In the genomic region with DNA sequence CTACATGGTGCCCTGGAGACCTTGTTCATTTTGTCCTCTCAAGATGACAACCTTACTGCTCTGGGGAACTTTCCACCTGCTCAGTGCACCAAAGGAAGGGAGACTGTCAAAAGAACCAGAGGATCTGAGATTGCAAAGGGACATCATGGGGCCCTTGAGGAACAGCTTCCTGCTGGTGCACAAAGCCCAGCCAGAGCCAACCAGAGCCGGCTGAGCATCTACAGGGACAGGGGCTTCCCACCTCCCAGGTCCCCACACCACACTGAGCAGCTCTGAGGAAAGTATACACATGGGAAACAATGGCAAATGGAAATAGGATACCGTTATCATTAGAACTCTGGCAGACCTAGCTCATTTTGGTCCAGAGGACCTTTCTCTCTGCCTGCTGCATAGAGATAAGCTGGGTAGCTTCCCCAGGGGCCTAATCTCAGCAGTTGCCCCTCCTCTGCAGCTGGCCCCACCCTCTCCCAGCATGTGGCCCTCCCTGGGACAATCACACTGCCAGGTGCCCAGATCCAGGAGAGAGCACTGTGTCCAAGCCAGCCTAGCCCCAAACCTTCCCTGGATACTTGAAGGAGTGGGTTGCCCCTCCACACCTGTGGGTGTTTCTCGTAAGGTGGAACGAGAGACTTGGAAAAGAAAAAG, we compare ENCODE assay signal across 21 cellular contexts.
DNase-seq lines count a peak whose midpoint lies in the region; ATAC-seq and TF ChIP-seq lines count a peak whose summit lies in the region.
"Had no signal": no experiment of that assay in that cellular context is flagged by ENCODE, and none has a peak within 500 bp of the region (broad histone marks: within the 10 kb centered on the region; RNA-seq: fewer than 3 reads in every experiment).

No MANE protein-coding gene starts in this region.

- no peak for ATAC-seq in GM18861 (IDR thresholded peaks at IDR 0.05; ENCODE audit: unreplicated experiment)
- ATAC-seq in gastrocnemius medialis: no peak
- ATAC-seq: naive thymus-derived CD8-positive, alpha-beta T cell; Right ventricle myocardium inferior; stimulated activated effector memory CD8-positive, alpha-beta T cell treated with anti-CD3 and anti-CD28 coated beads, Interleukin-12 subunit alpha, Interleukin-12 subunit beta, amount 100 ng/mL, for 72 hours had no signal

- H3K9me3 ChIP-seq in BE2C: no peaks in the 10 kb centered on the region
- no peaks in the 10 kb centered on the region for H3K9me3 ChIP-seq in gastrocnemius medialis
- H3K9me3 ChIP-seq: Caco-2, esophagus squamous epithelium, prostate gland, thoracic aorta had no signal

- intact Hi-C loops in gastrocnemius medialis (cut with DNase I; ENCODE audit: low total_unique reads): no loop called here

- no peak overlapping the region for H3K27ac ChIP-seq in gastrocnemius medialis
- H3K27ac ChIP-seq: dorsolateral prefrontal cortex, esophagus squamous epithelium, prostate gland, thoracic aorta had no signal

- no peak for TF ChIP-seq POLR2A in gastrocnemius medialis (IDR thresholded peaks at IDR 0.05)

- H3K27me3 ChIP-seq in BE2C: no peaks in the 10 kb centered on the region
- no peaks in the 10 kb centered on the region for H3K27me3 ChIP-seq in H7 (ENCODE audit: control insufficient read depth, insufficient read depth, low read length)
- H3K27me3 ChIP-seq in gastrocnemius medialis: peaks cover 4 to 8% (median 7%) of the 10 kb centered on the region in 3 donors

- peaks cover 13% of the 10 kb centered on the region for H3K4me1 ChIP-seq in BE2C
- H3K4me1 ChIP-seq in gastrocnemius medialis: no peaks in the 10 kb centered on the region
- H3K4me1 ChIP-seq: Caco-2, esophagus squamous epithelium, prostate gland had no signal

- DNase-seq in BE2C (peak; percentile 80), H7 (peak; percentile 76), OCI-M2 (lab: John Stamatoyannopoulos, UW; ENCODE audit: unreplicated experiment) (peak; percentile 1), iPS-NIHi7 (ENCODE audit: extremely low spot score) (peak; percentile 67), NCI-H510A treated with DMSO at 0.1 percent for 48 hours (lab: John Stamatoyannopoulos, UW) (no peak), gastrocnemius medialis (no peak)
- no peak for DNase-seq in activated T-cell treated with anti-CD3 and anti-CD28 coated beads, Interleukin-2, amount 50 U/mL, for 1 hour
- DNase-seq: activated CD4-positive, alpha-beta T cell treated with anti-CD3 and anti-CD28 coated beads for 4 hours; activated naive CD8-positive, alpha-beta T cell treated with anti-CD3 and anti-CD28 coated beads for 36 hours; activated T-cell treated with anti-CD3 and anti-CD28 coated beads, Interleukin-2, amount 50 U/mL, for 24 hours; Caco-2; dorsolateral prefrontal cortex; esophagus squamous epithelium; glutamatergic neuron; naive thymus-derived CD8-positive, alpha-beta T cell; stimulated activated CD4-positive, alpha-beta T cell treated with anti-CD3 and anti-CD28 coated beads, Interleukin-12 subunit alpha, Interleukin-12 subunit beta, amount 100 ng/mL, for 4 hours had no signal

- in situ Hi-C loops in gastrocnemius medialis (cut with MboI; ENCODE audit: low sequenced_read_pairs in 4 of 4): no loop called here

- H3K4me3 ChIP-seq in BE2C (ENCODE audit: low read depth, low read length) (no peak overlapping the region), H7 (ENCODE audit: insufficient read depth, low read depth, low read length) (no peak overlapping the region), gastrocnemius medialis (no peak overlapping the region)
- H3K4me3 ChIP-seq: dorsolateral prefrontal cortex, esophagus squamous epithelium, prostate gland, thoracic aorta had no signal

- TF ChIP-seq CTCF in BE2C (IDR thresholded peaks at IDR 0.05; ENCODE audit: low read depth, low read length): no peak
- TF ChIP-seq CTCF in gastrocnemius medialis (IDR thresholded peaks at IDR 0.05 in 4 of 5, conservative IDR thresholded peaks at IDR 0.05 in 1 of 5): no peak

- H3K36me3 ChIP-seq in BE2C: no peaks in the 10 kb centered on the region
- no peaks in the 10 kb centered on the region for H3K36me3 ChIP-seq in H7 (replicated peaks; ENCODE audit: control insufficient read depth, insufficient read depth, low read length)
- no peaks in the 10 kb centered on the region for H3K36me3 ChIP-seq in gastrocnemius medialis
- H3K36me3 ChIP-seq: esophagus squamous epithelium, prostate gland, thoracic aorta had no signal

Comparison
In these comparisons a context has a peak if more than half of its experiments do, and no peak if none do; other contexts are left out.
1. DNase-seq: peak in BE2C (single experiment), H7 (single experiment), OCI-M2 (single experiment) and iPS-NIHi7 (single experiment); none in activated T-cell treated with anti-CD3 and anti-CD28 coated beads, Interleukin-2, amount 50 U/mL, for 1 hour (single experiment), NCI-H510A treated with DMSO at 0.1 percent for 48 hours (single experiment) and gastrocnemius medialis (0 of 2).